20 cellular contexts compared by ENCODE assay signal in genomic region chr12:58764100-58764953, GRCh38.
DNase-seq lines count a peak whose midpoint lies in the region; ATAC-seq and TF ChIP-seq lines count a peak whose summit lies in the region.
"Had no signal": no experiment of that assay in that cellular context is flagged by ENCODE, and none has a peak within 500 bp of the region (broad histone marks: within the 10 kb centered on the region; RNA-seq: fewer than 3 reads in every experiment).

No MANE protein-coding gene starts in this region.

- CTCF ChIA-PET in Caco-2 (lab: Charles Lee), result no interaction called here
- CTCF ChIA-PET in activated CD8-positive, alpha-beta T cell treated with anti-CD3 and anti-CD28 coated beads, Interleukin-2, amount 10 ng/mL, durations not matched to agents 7 days and 5 days (lab: Charles Lee), result no interaction called here

- H3K27me3 Mint-ChIP-seq in Caco-2 (ENCODE audit: insufficient read depth, unreplicated experiment), result no peaks in the 10 kb centered on the region
- no peaks in the 10 kb centered on the region for H3K27me3 Mint-ChIP-seq in activated CD8-positive, alpha-beta T cell treated with anti-CD3 and anti-CD28 coated beads, Interleukin-2, amount 10 ng/mL, durations not matched to agents 7 days and 5 days (ENCODE audit: low read depth)
- H3K27me3 Mint-ChIP-seq: activated naive CD8-positive, alpha-beta T cell treated with anti-CD3 and anti-CD28 coated beads for 36 hours; central memory CD8-positive, alpha-beta T cell had no signal

- H3K4me3 ChIP-seq in Caco-2 (ENCODE audit: low read depth, low read length), result no peak overlapping the region
- no peak overlapping the region for H3K4me3 ChIP-seq in liver (ENCODE audit: low read depth in 1 of 3, low read length in 3 of 3)
- H3K4me3 ChIP-seq: skin epidermis, upper lobe of right lung had no signal

- DNase-seq in Caco-2 (no peak), HCEC 1CT (peak; percentile 69), astrocyte of the hippocampus (ENCODE audit: low read depth, low spot score) (peak; percentile 34)
- no peak for DNase-seq in stimulated activated CD8-positive, alpha-beta memory T cell treated with anti-CD3 and anti-CD28 coated beads, Interleukin-4, amount 100 ng/mL, for 48 hours
- no peak for DNase-seq in activated CD8-positive, alpha-beta T cell treated with anti-CD3 and anti-CD28 coated beads, Interleukin-2, amount 10 ng/mL, durations not matched to agents 7 days and 5 days
- DNase-seq: activated CD4-positive, alpha-beta T cell treated with anti-CD3 and anti-CD28 coated beads for 48 hours; activated naive CD8-positive, alpha-beta T cell treated with anti-CD3 and anti-CD28 coated beads for 36 hours; activated T-cell treated with anti-CD3 and anti-CD28 coated beads, Interleukin-2, amount 50 U/mL, for 1 hour; AML-193; DMS79; islet precursor cell; SHP77; stimulated activated naive CD4-positive, alpha-beta T cell; upper lobe of right lung had no signal

- POLR2A ChIA-PET in Caco-2 (lab: Charles Lee), result no interaction called here
- POLR2A ChIA-PET in activated CD8-positive, alpha-beta T cell treated with anti-CD3 and anti-CD28 coated beads, Interleukin-2, amount 10 ng/mL, durations not matched to agents 7 days and 5 days (lab: Charles Lee), result no interaction called here

- peak overlapping the region; percentile 53 for H3K27ac Mint-ChIP-seq in Caco-2 (ENCODE audit: unreplicated experiment)
- no peak overlapping the region for H3K27ac Mint-ChIP-seq in activated CD8-positive, alpha-beta T cell treated with anti-CD3 and anti-CD28 coated beads, Interleukin-2, amount 10 ng/mL, durations not matched to agents 7 days and 5 days
- H3K27ac Mint-ChIP-seq: activated naive CD8-positive, alpha-beta T cell treated with anti-CD3 and anti-CD28 coated beads for 36 hours; T-helper 2 cell treated with Interferon-gamma antibody and Interleukin-4, amounts not matched to agents 5 μg/mL and 100 μg/mL, for 36 hours had no signal

- H3K27me3 ChIP-seq in Caco-2 (replicated peaks; ENCODE audit: control insufficient read depth, insufficient read depth, low read length) (no peaks in the 10 kb centered on the region), liver (ENCODE audit: control insufficient read depth in 4 of 4, insufficient read depth in 4 of 4, low read length in 3 of 4) (no peaks in the 10 kb centered on the region)
- H3K27me3 ChIP-seq: upper lobe of right lung had no signal

- no peak overlapping the region for H3K4me3 Mint-ChIP-seq in Caco-2 (ENCODE audit: unreplicated experiment)
- H3K4me3 Mint-ChIP-seq in activated CD8-positive, alpha-beta T cell treated with anti-CD3 and anti-CD28 coated beads, Interleukin-2, amount 10 ng/mL, durations not matched to agents 7 days and 5 days, result no peak overlapping the region
- H3K4me3 Mint-ChIP-seq: activated naive CD8-positive, alpha-beta T cell treated with anti-CD3 and anti-CD28 coated beads for 36 hours; central memory CD8-positive, alpha-beta T cell; T-helper 2 cell treated with Interferon-gamma antibody and Interleukin-4, amounts not matched to agents 5 μg/mL and 100 μg/mL, for 36 hours had no signal

- 52% methylated on average over 6 of the region's 6 CpGs for WGBS in liver

- H3K4me1 Mint-ChIP-seq in Caco-2 (ENCODE audit: low read depth, unreplicated experiment), result peaks cover 17% of the 10 kb centered on the region
- H3K4me1 Mint-ChIP-seq in activated CD8-positive, alpha-beta T cell treated with anti-CD3 and anti-CD28 coated beads, Interleukin-2, amount 10 ng/mL, durations not matched to agents 7 days and 5 days (ENCODE audit: low read depth), result no peaks in the 10 kb centered on the region
- H3K4me1 Mint-ChIP-seq: activated naive CD8-positive, alpha-beta T cell treated with anti-CD3 and anti-CD28 coated beads for 36 hours; central memory CD8-positive, alpha-beta T cell had no signal

- BruUV-seq in Caco-2 (replicated peaks; lab: Mats Ljungman, UMichigan), result no TSS peak

- H3K27ac ChIP-seq in liver (ENCODE audit: low read depth in 1 of 2, low read length in 2 of 2), result peak overlapping the region; percentile 4 to 77
- H3K27ac ChIP-seq: skin epidermis, upper lobe of right lung had no signal

- no peaks in the 10 kb centered on the region for H3K36me3 Mint-ChIP-seq in Caco-2 (ENCODE audit: insufficient read depth, unreplicated experiment)
- H3K36me3 Mint-ChIP-seq in activated CD8-positive, alpha-beta T cell treated with anti-CD3 and anti-CD28 coated beads, Interleukin-2, amount 10 ng/mL, durations not matched to agents 7 days and 5 days (ENCODE audit: low read depth), result no peaks in the 10 kb centered on the region
- H3K36me3 Mint-ChIP-seq: activated naive CD8-positive, alpha-beta T cell treated with anti-CD3 and anti-CD28 coated beads for 36 hours had no signal

- H3K9me3 Mint-ChIP-seq in Caco-2 (ENCODE audit: unreplicated experiment), result peaks cover 8% of the 10 kb centered on the region
- no peaks in the 10 kb centered on the region for H3K9me3 Mint-ChIP-seq in activated CD8-positive, alpha-beta T cell treated with anti-CD3 and anti-CD28 coated beads, Interleukin-2, amount 10 ng/mL, durations not matched to agents 7 days and 5 days (ENCODE audit: insufficient read depth)

- no peak for TF ChIP-seq CTCF in Caco-2 (IDR thresholded peaks at IDR 0.05; ENCODE audit: insufficient read depth in 1 of 2, low read depth in 1 of 2, low read length in 1 of 2, severe bottlenecking in 1 of 2, unreplicated experiment in 1 of 2)
- no peak for TF ChIP-seq CTCF in liver (IDR thresholded peaks at IDR 0.05; ENCODE audit: low read depth, low read length, missing input control)

- peaks cover 19% of the 10 kb centered on the region for H3K4me1 ChIP-seq in Caco-2
- H3K4me1 ChIP-seq in liver (ENCODE audit: control insufficient read depth in 4 of 4, insufficient read depth in 4 of 4, low read length in 3 of 4), result peaks cover 6 to 37% (median 16%) of the 10 kb centered on the region in 4 donors
- H3K4me1 ChIP-seq: upper lobe of right lung had no signal

- no peak overlapping the region for H3K9ac ChIP-seq in liver (ENCODE audit: low read depth in 1 of 2, low read length in 2 of 2)

- H3K9me3 ChIP-seq in Caco-2, result no peaks in the 10 kb centered on the region
- H3K9me3 ChIP-seq in liver (ENCODE audit: control insufficient read depth in 4 of 4, low read length in 3 of 4), result no peaks in the 10 kb centered on the region
- H3K9me3 ChIP-seq: upper lobe of right lung had no signal

- no peak for ATAC-seq in HG03025 (IDR thresholded peaks at IDR 0.05; ENCODE audit: low FRiP score, unreplicated experiment)
- ATAC-seq in HG03159 (IDR thresholded peaks at IDR 0.05; ENCODE audit: unreplicated experiment), result no peak
- ATAC-seq in activated CD8-positive, alpha-beta T cell treated with anti-CD3 and anti-CD28 coated beads, Interleukin-2, amount 10 ng/mL, durations not matched to agents 7 days and 5 days, result no peak
- ATAC-seq: upper lobe of right lung had no signal

- intact Hi-C loops in Caco-2 (cut with micrococcal nuclease; ENCODE audit: unreplicated experiment), result no loop called here

- no peak for TF ChIP-seq RAD21 in liver (IDR thresholded peaks at IDR 0.05)

- H3K36me3 ChIP-seq in Caco-2 (ENCODE audit: control insufficient read depth, insufficient read depth, low read length) (no peaks in the 10 kb centered on the region), liver (ENCODE audit: control insufficient read depth in 4 of 4, insufficient read depth in 3 of 4, low read depth in 1 of 4, low read length in 3 of 4) (no peaks in the 10 kb centered on the region)
- H3K36me3 ChIP-seq: upper lobe of right lung had no signal

TF ChIP-seq in liver, 16 proteins besides CTCF, POLR2A, EP300 and RAD21:
- TF ChIP-seq HNF4G (IDR thresholded peaks at IDR 0.05) (no peak), HNF4A (conservative IDR thresholded peaks at IDR 0.05) (peak in 1 of 2 donors; percentile 8), JUND (IDR thresholded peaks at IDR 0.05) (peak in 1 of 2 donors; percentile 34)

Comparison
In these comparisons a context has a peak if more than half of its experiments do, and no peak if none do; other contexts are left out.
1. DNase-seq: peak in HCEC 1CT (single experiment) and astrocyte of the hippocampus (single experiment); none in Caco-2 (0 of 2), stimulated activated CD8-positive, alpha-beta memory T cell treated with anti-CD3 and anti-CD28 coated beads, Interleukin-4, amount 100 ng/mL, for 48 hours (single experiment) and activated CD8-positive, alpha-beta T cell treated with anti-CD3 and anti-CD28 coated beads, Interleukin-2, amount 10 ng/mL, durations not matched to agents 7 days and 5 days (single experiment).